Comparison of ENCODE assay signal across 11 cellular contexts in the genomic region with DNA sequence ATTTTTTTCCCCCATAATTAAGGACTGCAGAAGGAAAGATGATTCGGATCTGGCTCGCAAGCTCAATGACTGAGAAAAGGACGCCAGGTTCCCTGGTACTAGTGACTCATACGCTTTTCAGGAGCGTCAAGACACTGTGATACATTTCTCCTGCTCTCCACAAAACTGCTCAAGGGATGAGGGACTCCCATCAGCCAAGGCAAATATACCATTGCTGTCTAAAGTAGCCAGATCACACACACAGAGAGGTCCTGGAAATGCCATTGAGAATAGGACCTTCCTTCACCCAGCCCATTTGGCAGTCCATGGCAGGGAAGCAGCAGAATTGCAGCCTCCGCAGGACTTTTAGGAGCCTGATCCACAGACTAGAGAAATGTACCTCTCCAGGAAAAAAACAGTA.
DNase-seq lines count a peak whose midpoint lies in the region; ATAC-seq and TF ChIP-seq lines count a peak whose summit lies in the region.
"Had no signal": no experiment of that assay in that cellular context is flagged by ENCODE, and none has a peak within 500 bp of the region (broad histone marks: within the 10 kb centered on the region; RNA-seq: fewer than 3 reads in every experiment).

No MANE protein-coding gene starts in this region.

- in situ Hi-C loops in GM23248 (cut with MboI) = no loop called here

- H3K36me3 Mint-ChIP-seq in MCF 10A (ENCODE audit: insufficient read depth, unreplicated experiment) = peaks cover 4% of the 10 kb centered on the region

- H3K79me2 ChIP-seq in GM23248 (ENCODE audit: insufficient read depth) (no peaks in the 10 kb centered on the region), hepatocyte (no peaks in the 10 kb centered on the region)

- DNase-seq in GM23248 (peak; percentile 90), MCF 10A (ENCODE audit: unreplicated experiment) (peak; percentile 77), hepatocyte (ENCODE audit: low spot score) (no peak), NCI-H1436 treated with DMSO at 0.1 percent for 48 hours (lab: John Stamatoyannopoulos, UW) (no peak), superior temporal gyrus (ENCODE audit: extremely low spot score) (no peak), left lobe of liver (ENCODE audit: low spot score) (no peak)
- no peak for DNase-seq in stimulated activated naive CD4-positive, alpha-beta T cell treated with Interleukin-2 at 50 U/mL for 16 hours (lab: John Stamatoyannopoulos, UW)
- DNase-seq: activated gamma-delta T cell, retina had no signal

- H3K27me3 Mint-ChIP-seq in MCF 10A (ENCODE audit: insufficient read depth, unreplicated experiment) = no peaks in the 10 kb centered on the region

- no peaks in the 10 kb centered on the region for H3K9me3 Mint-ChIP-seq in MCF 10A (ENCODE audit: unreplicated experiment)

- peak overlapping the region; percentile 38 for H3K4me2 ChIP-seq in GM23248 (ENCODE audit: unreplicated experiment)
- no peak overlapping the region for H3K4me2 ChIP-seq in hepatocyte

- H3K27ac Mint-ChIP-seq in MCF 10A (ENCODE audit: low read depth, unreplicated experiment) = no peak overlapping the region
- H3K27ac Mint-ChIP-seq: T-helper 2 cell treated with Interferon-gamma antibody and Interleukin-4, amounts not matched to agents 5 μg/mL and 100 μg/mL, for 36 hours had no signal

- H3K9ac ChIP-seq in GM23248 (peak overlapping the region; percentile 43), stomach smooth muscle (ENCODE audit: low read length in 2 of 2) (no peak overlapping the region)

- ATAC-seq in left lobe of liver = no peak

- H3K4me3 ChIP-seq in GM23248 (0 out of 2 replicates have a peak overlapping the region, but pooled peaks have one; percentile 9), hepatocyte (no peak overlapping the region), stomach smooth muscle (ENCODE audit: low read length in 2 of 2) (no peak overlapping the region)

- 0 out of 2 replicates have a peak overlapping the region, but pooled peaks have one; percentile 33 for H3K27ac ChIP-seq in GM23248
- H3K27ac ChIP-seq in hepatocyte = peak overlapping the region; percentile 81
- peak overlapping the region; percentile 67 for H3K27ac ChIP-seq in stomach smooth muscle (ENCODE audit: low read length)

- no peaks in the 10 kb centered on the region for H3K9me2 ChIP-seq in GM23248 (ENCODE audit: insufficient read depth)
- no peaks in the 10 kb centered on the region for H3K9me2 ChIP-seq in hepatocyte (replicated peaks; ENCODE audit: insufficient read depth)

- H3K4me1 ChIP-seq in GM23248 (ENCODE audit: insufficient read depth) = peaks cover 25% of the 10 kb centered on the region; the same call in 1 of the 2 replicates
- H3K4me1 ChIP-seq in hepatocyte (ENCODE audit: insufficient read depth) = peaks cover 31% of the 10 kb centered on the region
- H3K4me1 ChIP-seq in stomach smooth muscle (ENCODE audit: control insufficient read depth, insufficient read depth, low read length) = peaks cover 44% of the 10 kb centered on the region

- no peak overlapping the region for H3K4me3 Mint-ChIP-seq in MCF 10A (ENCODE audit: unreplicated experiment)
- H3K4me3 Mint-ChIP-seq: T-helper 2 cell treated with Interferon-gamma antibody and Interleukin-4, amounts not matched to agents 5 μg/mL and 100 μg/mL, for 36 hours had no signal

- POLR2A ChIA-PET in MCF 10A (lab: Yijun Ruan, JAX) = interaction anchor here (1.5 kb wide), 1 partner anchor 13 kb away, joined by 4 read pairs; no protein-coding TSS in a partner anchor

- no peaks in the 10 kb centered on the region; the same call in 1 of the 2 replicates for H3F3A ChIP-seq in GM23248 (ENCODE audit: insufficient read depth)

- H3K4me1 Mint-ChIP-seq in MCF 10A (ENCODE audit: insufficient read depth, unreplicated experiment) = peaks cover 42% of the 10 kb centered on the region

- 21 to 24% methylated on average over 6 of the region's 6 CpGs for WGBS in GM23248 (ENCODE audit: low coverage in 1 of 2, low lambda C conversion rate in 2 of 2, missing lambda C conversion rate in 2 of 2), 2 experiments
- 89% methylated on average over 6 of the region's 6 CpGs for WGBS in hepatocyte (ENCODE audit: low lambda C conversion rate, missing lambda C conversion rate)

- H4K20me1 ChIP-seq in GM23248 (ENCODE audit: insufficient read depth) (no peaks in the 10 kb centered on the region), hepatocyte (ENCODE audit: insufficient read depth, poor library complexity, severe bottlenecking) (no peaks in the 10 kb centered on the region)

- H3K9me3 ChIP-seq in GM23248 (ENCODE audit: low read depth) (no peaks in the 10 kb centered on the region), hepatocyte (ENCODE audit: low read depth) (no peaks in the 10 kb centered on the region), stomach smooth muscle (ENCODE audit: control insufficient read depth in 2 of 2, low read length in 2 of 2) (no peaks in the 10 kb centered on the region)

- H3K27me3 ChIP-seq in GM23248 (replicated peaks; ENCODE audit: insufficient read depth) (no peaks in the 10 kb centered on the region), hepatocyte (no peaks in the 10 kb centered on the region), stomach smooth muscle (ENCODE audit: control insufficient read depth in 1 of 2, insufficient read depth in 2 of 2, low read length in 2 of 2) (no peaks in the 10 kb centered on the region)

- CTCF ChIA-PET in MCF 10A (lab: Yijun Ruan, JAX) = interaction anchor here (1.2 kb wide), 1 partner anchor 281 kb away, joined by 5 read pairs; no protein-coding TSS in a partner anchor

- H3K36me3 ChIP-seq in GM23248 (ENCODE audit: low read depth) = no peaks in the 10 kb centered on the region
- no peaks in the 10 kb centered on the region for H3K36me3 ChIP-seq in hepatocyte (replicated peaks; ENCODE audit: insufficient read depth, low read depth)
- no peaks in the 10 kb centered on the region for H3K36me3 ChIP-seq in stomach smooth muscle (ENCODE audit: control insufficient read depth in 2 of 2, insufficient read depth in 2 of 2, low read length in 2 of 2)

- no TSS peak for BruUV-seq in MCF 10A (replicated peaks; lab: Mats Ljungman, UMichigan)

- intact Hi-C loops in MCF 10A (cut with micrococcal nuclease) = loop anchor here (10.0 kb wide), 1 partner anchor 369 kb away; no protein-coding TSS in a partner anchor

- H2AFZ ChIP-seq in GM23248 = no peak overlapping the region
- H2AFZ ChIP-seq in hepatocyte = no peak overlapping the region

- TF ChIP-seq CTCF in MCF 10A (IDR thresholded peaks at IDR 0.05; ENCODE audit: unreplicated experiment) (no peak), hepatocyte (IDR thresholded peaks at IDR 0.05; ENCODE audit: poor library complexity) (no peak)

Comparison
In these comparisons a context has a peak if more than half of its experiments do, and no peak if none do; other contexts are left out.
1. DNase-seq: peak in GM23248 (single experiment) and MCF 10A (single experiment); none in hepatocyte (single experiment), NCI-H1436 treated with DMSO at 0.1 percent for 48 hours (single experiment), stimulated activated naive CD4-positive, alpha-beta T cell treated with Interleukin-2 at 50 U/mL for 16 hours (single experiment), superior temporal gyrus (single experiment) and left lobe of liver (single experiment).
2. Peak in every context shown above with its lines, with median percentiles within 50 percentile points of each other: H3K27ac ChIP-seq.